ENCODE assay signal across 9 cellular contexts in the genomic region with DNA sequence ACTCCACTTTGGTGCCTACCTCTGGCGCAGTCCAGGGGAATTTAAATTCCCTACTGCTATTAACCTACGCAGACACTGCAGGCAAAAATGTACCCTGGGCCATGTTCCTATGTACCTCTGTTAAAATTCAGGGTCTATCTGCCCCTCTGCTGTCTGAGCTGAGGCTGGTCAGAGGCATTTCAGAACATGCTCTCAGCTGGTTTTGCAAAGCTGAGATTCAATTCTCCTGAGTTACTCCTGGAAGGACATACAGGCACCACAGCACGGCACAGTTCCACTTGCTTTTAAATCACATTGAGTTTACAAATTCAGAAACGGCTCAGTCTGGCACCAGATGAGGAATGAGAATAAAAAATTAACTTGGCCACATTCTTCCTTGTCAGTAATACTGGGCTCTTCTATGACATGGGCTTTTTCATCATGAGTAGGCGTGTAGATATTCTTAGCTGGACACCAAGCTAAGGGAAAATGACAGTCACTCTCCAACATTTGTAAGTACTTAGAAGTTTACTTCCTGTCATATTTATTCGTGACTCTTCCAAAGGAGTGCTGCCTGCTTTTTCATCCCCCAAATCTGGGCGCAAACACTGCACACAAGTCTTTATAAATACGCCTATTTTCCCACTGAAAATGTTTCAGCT. TPM values are rescaled to one million over a fixed set of nuclear protein-coding genes. Genes with fewer than 3 reads are reported as not detected.
DNase-seq lines count a peak whose midpoint lies in the region; ATAC-seq and TF ChIP-seq lines count a peak whose summit lies in the region.
"Had no signal": no experiment of that assay in that cellular context is flagged by ENCODE, and none has a peak within 500 bp of the region (broad histone marks: within the 10 kb centered on the region; RNA-seq: fewer than 3 reads in every experiment).

No MANE protein-coding gene starts in this region.

- H3K36me3 Mint-ChIP-seq in CD4-positive, alpha-beta memory T cell, result peaks cover 0 to 2% of the 10 kb centered on the region in 2 donors
- H3K36me3 Mint-ChIP-seq in WTC11, result 0 out of 2 replicates have a peak, but pooled peaks cover 3% of the 10 kb centered on the region

- H3K9me3 Mint-ChIP-seq in CD4-positive, alpha-beta memory T cell, result no peaks in the 10 kb centered on the region
- no peaks in the 10 kb centered on the region for H3K9me3 Mint-ChIP-seq in WTC11

- H3K27ac ChIP-seq in CD4-positive, alpha-beta memory T cell (ENCODE audit: low read depth, low read length), result no peak overlapping the region
- peak overlapping the region; percentile 61 for H3K27ac ChIP-seq in rectal smooth muscle tissue (ENCODE audit: low read depth, low read length)

- peaks cover 8 to 11% of the 10 kb centered on the region in 2 donors for H3K27me3 Mint-ChIP-seq in CD4-positive, alpha-beta memory T cell
- peaks cover 12% of the 10 kb centered on the region for H3K27me3 Mint-ChIP-seq in WTC11 (ENCODE audit: low read depth)

- H3K36me3 ChIP-seq in CD4-positive, alpha-beta memory T cell (ENCODE audit: insufficient read depth, low read length), result no peaks in the 10 kb centered on the region
- H3K36me3 ChIP-seq in rectal smooth muscle tissue (ENCODE audit: control insufficient read depth, insufficient read depth, low read length), result no peaks in the 10 kb centered on the region

- no peaks in the 10 kb centered on the region for H3K9me3 ChIP-seq in CD4-positive, alpha-beta memory T cell (ENCODE audit: control insufficient read depth in 1 of 2, low read length in 2 of 2)

- H3K9ac ChIP-seq in rectal smooth muscle tissue (ENCODE audit: low read length), result peak overlapping the region; percentile 36

- H3K4me3 Mint-ChIP-seq in CD4-positive, alpha-beta memory T cell, result peak overlapping the region in 7 of 8 donors; percentile 5 to 91 (median 23)
- H3K4me3 Mint-ChIP-seq in WTC11, result peak overlapping the region; percentile 84

- no peak for ATAC-seq in WTC11

- TF ChIP-seq CTCF in WTC11 (IDR thresholded peaks at IDR 0.05), result no peak

- H3K27ac Mint-ChIP-seq in CD4-positive, alpha-beta memory T cell, result peak overlapping the region in 1 of 7 donors; percentile 63
- H3K27ac Mint-ChIP-seq in WTC11, result no peak overlapping the region

- peaks cover 15% of the 10 kb centered on the region for H3K4me1 ChIP-seq in CD4-positive, alpha-beta memory T cell (ENCODE audit: insufficient read depth, low read length)
- H3K4me1 ChIP-seq in rectal smooth muscle tissue (ENCODE audit: control insufficient read depth, insufficient read depth, low read length), result peaks cover 28% of the 10 kb centered on the region

- DNase-seq in CD4-positive, alpha-beta memory T cell, result no peak
- DNase-seq in WTC11 (ENCODE audit: low spot score) (no peak), cardiac septum (ENCODE audit: low spot score) (peak; percentile 27), NCI-H526 (lab: John Stamatoyannopoulos, UW) (no peak), mesenteric fat pad (ENCODE audit: low spot score) (no peak), LoVo (ENCODE audit: low spot score) (no peak), NCI-H146 (lab: John Stamatoyannopoulos, UW) (no peak)
- DNase-seq: activated T-cell treated with anti-CD3 and anti-CD28 coated beads, Interleukin-2, amount 50 U/mL, for 1 hour had no signal

- intact Hi-C loops in CD4-positive, alpha-beta memory T cell (cut with micrococcal nuclease), result loop anchor here (2.0 to 5.0 kb wide), 2 partner anchors 113 to 471 kb away; partner anchors contain the start of genes ARV1, EXOC8, SPRTN and TTC13
- intact Hi-C loops in cardiac septum (cut with DNase I), result loop anchor here (2.0 to 5.0 kb wide), 3 partner anchors 41 to 111 kb away; partner anchors contain the start of genes ARV1 and TTC13

- POLR2A ChIA-PET in CD4-positive, alpha-beta memory T cell (lab: Charles Lee; ENCODE audit: partially characterized antibody), result no interaction called here
- POLR2A ChIA-PET in WTC11 (lab: Charles Lee), result no interaction called here

- H3K4me3 ChIP-seq in CD4-positive, alpha-beta memory T cell (ENCODE audit: low read length in 2 of 2), result no peak overlapping the region
- peak overlapping the region; percentile 95 for H3K4me3 ChIP-seq in rectal smooth muscle tissue (ENCODE audit: low read length)

- CTCF ChIA-PET in CD4-positive, alpha-beta memory T cell (lab: Charles Lee; ENCODE audit: partially characterized antibody), result no interaction called here
- CTCF ChIA-PET in WTC11 (lab: Charles Lee), result no interaction called here

- H3K27me3 ChIP-seq in CD4-positive, alpha-beta memory T cell (ENCODE audit: insufficient read depth, low read length), result peaks cover 14% of the 10 kb centered on the region
- H3K27me3 ChIP-seq in rectal smooth muscle tissue (ENCODE audit: control insufficient read depth, insufficient read depth, low read length), result no peaks in the 10 kb centered on the region

- peaks cover 11 to 21% (median 15%) of the 10 kb centered on the region in 4 donors for H3K4me1 Mint-ChIP-seq in CD4-positive, alpha-beta memory T cell
- peaks cover 43% of the 10 kb centered on the region for H3K4me1 Mint-ChIP-seq in WTC11

TF ChIP-seq in WTC11, 78 proteins besides CTCF, POLR2A, EP300 and RAD21 (continues in another document):
- TF ChIP-seq PREB (CRISPR knock-in tag; IDR thresholded peaks at IDR 0.05; ENCODE audit: borderline replicate concordance), result no peak
- TF ChIP-seq, protein P1, sequence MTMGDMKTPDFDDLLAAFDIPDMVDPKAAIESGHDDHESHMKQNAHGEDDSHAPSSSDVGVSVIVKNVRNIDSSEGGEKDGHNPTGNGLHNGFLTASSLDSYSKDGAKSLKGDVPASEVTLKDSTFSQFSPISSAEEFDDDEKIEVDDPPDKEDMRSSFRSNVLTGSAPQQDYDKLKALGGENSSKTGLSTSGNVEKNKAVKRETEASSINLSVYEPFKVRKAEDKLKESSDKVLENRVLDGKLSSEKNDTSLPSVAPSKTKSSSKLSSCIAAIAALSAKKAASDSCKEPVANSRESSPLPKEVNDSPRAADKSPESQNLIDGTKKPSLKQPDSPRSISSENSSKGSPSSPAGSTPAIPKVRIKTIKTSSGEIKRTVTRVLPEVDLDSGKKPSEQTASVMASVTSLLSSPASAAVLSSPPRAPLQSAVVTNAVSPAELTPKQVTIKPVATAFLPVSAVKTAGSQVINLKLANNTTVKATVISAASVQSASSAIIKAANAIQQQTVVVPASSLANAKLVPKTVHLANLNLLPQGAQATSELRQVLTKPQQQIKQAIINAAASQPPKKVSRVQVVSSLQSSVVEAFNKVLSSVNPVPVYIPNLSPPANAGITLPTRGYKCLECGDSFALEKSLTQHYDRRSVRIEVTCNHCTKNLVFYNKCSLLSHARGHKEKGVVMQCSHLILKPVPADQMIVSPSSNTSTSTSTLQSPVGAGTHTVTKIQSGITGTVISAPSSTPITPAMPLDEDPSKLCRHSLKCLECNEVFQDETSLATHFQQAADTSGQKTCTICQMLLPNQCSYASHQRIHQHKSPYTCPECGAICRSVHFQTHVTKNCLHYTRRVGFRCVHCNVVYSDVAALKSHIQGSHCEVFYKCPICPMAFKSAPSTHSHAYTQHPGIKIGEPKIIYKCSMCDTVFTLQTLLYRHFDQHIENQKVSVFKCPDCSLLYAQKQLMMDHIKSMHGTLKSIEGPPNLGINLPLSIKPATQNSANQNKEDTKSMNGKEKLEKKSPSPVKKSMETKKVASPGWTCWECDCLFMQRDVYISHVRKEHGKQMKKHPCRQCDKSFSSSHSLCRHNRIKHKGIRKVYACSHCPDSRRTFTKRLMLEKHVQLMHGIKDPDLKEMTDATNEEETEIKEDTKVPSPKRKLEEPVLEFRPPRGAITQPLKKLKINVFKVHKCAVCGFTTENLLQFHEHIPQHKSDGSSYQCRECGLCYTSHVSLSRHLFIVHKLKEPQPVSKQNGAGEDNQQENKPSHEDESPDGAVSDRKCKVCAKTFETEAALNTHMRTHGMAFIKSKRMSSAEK (CRISPR knock-in tag; IDR thresholded peaks at IDR 0.05; ENCODE audit: borderline replicate concordance), result no peak
- TF ChIP-seq ERG (CRISPR knock-in tag; IDR thresholded peaks at IDR 0.05), result no peak
- no peak for TF ChIP-seq GTF2I (CRISPR knock-in tag; conservative IDR thresholded peaks at IDR 0.05)
- TF ChIP-seq GRHL2 (CRISPR knock-in tag; IDR thresholded peaks at IDR 0.05; ENCODE audit: insufficient replicate concordance, severe bottlenecking), result no peak
- TF ChIP-seq FOXP1 (CRISPR knock-in tag; IDR thresholded peaks at IDR 0.05; ENCODE audit: borderline replicate concordance), result no peak
- TF ChIP-seq, protein P2, sequence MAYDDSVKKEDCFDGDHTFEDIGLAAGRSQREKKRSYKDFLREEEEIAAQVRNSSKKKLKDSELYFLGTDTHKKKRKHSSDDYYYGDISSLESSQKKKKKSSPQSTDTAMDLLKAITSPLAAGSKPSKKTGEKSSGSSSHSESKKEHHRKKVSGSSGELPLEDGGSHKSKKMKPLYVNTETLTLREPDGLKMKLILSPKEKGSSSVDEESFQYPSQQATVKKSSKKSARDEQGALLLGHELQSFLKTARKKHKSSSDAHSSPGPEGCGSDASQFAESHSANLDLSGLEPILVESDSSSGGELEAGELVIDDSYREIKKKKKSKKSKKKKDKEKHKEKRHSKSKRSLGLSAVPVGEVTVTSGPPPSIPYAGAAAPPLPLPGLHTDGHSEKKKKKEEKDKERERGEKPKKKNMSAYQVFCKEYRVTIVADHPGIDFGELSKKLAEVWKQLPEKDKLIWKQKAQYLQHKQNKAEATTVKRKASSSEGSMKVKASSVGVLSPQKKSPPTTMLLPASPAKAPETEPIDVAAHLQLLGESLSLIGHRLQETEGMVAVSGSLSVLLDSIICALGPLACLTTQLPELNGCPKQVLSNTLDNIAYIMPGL (CRISPR knock-in tag; IDR thresholded peaks at IDR 0.05), result no peak

RNA-seq across cellular contexts. Expression of gene C1orf198, which starts 2.0 kb away (rescaled TPM):
- total RNA-seq in CD4-positive, alpha-beta memory T cell, result 1 to 10 TPM; 4.2 to 4.4 TPM
- polyA plus RNA-seq in CD4-positive, alpha-beta memory T cell, result 1 to 10 TPM; 4.8 to 5.0 TPM
- 23.4 to 26.9 TPM (median 25.4 TPM) in 3 replicates for total RNA-seq in WTC11 (2021)
- total RNA-seq in cardiac septum, result 73.9 TPM
- total RNA-seq in mesenteric fat pad, result 64.5 TPM
